ENCODE assay signal across 20 cellular contexts in genomic region chr3:127110982-127111693, GRCh38.
"Had no signal": no experiment of that assay in that cellular context is flagged by ENCODE, and none has a peak within 500 bp of the region (broad histone marks: within the 10 kb centered on the region; RNA-seq: fewer than 3 reads in every experiment).

No MANE protein-coding gene starts in this region.

- H3K4me1 ChIP-seq: heart left ventricle, psoas muscle, right lobe of liver, testis, tibial nerve, upper lobe of right lung, vagina had no signal

- H3K4me3 Mint-ChIP-seq: naive thymus-derived CD8-positive, alpha-beta T cell; stimulated activated effector memory CD8-positive, alpha-beta T cell treated with anti-CD3 and anti-CD28 coated beads, Interleukin-12 subunit alpha, Interleukin-12 subunit beta, amount 100 ng/mL, for 72 hours had no signal

- H3K9me3 ChIP-seq: neutrophil, testis had no signal

- H3K36me3 ChIP-seq: heart left ventricle, neutrophil, right lobe of liver, tibial nerve, upper lobe of right lung had no signal

- H3K27me3 ChIP-seq: heart left ventricle, neutrophil, right lobe of liver, testis, tibial nerve, upper lobe of right lung, vagina had no signal

- H3K36me3 Mint-ChIP-seq: stimulated activated effector memory CD8-positive, alpha-beta T cell treated with anti-CD3 and anti-CD28 coated beads, Interleukin-12 subunit alpha, Interleukin-12 subunit beta, amount 100 ng/mL, for 72 hours had no signal

- H3K4me1 Mint-ChIP-seq: naive thymus-derived CD8-positive, alpha-beta T cell; stimulated activated effector memory CD8-positive, alpha-beta T cell treated with anti-CD3 and anti-CD28 coated beads, Interleukin-12 subunit alpha, Interleukin-12 subunit beta, amount 100 ng/mL, for 72 hours had no signal

- H3K4me3 ChIP-seq: coronary artery, heart left ventricle, mucosa of descending colon, psoas muscle, right lobe of liver, testis, tibial nerve, upper lobe of right lung, vagina had no signal

- H3K27ac ChIP-seq: coronary artery, heart left ventricle, neutrophil, psoas muscle, right lobe of liver, testis, tibial nerve, upper lobe of right lung, vagina had no signal

- DNase-seq: effector CD4-positive, alpha-beta T cell; foreskin melanocyte; heart left ventricle; hypothalamus; kidney glomerular epithelial cell; mucosa of descending colon; naive thymus-derived CD8-positive, alpha-beta T cell; psoas muscle; retina; stimulated activated CD4-positive, alpha-beta T cell treated with anti-CD3 and anti-CD28 coated beads, Interleukin-4, amount 100 ng/mL, for 1 hour; stimulated activated CD8-positive, alpha-beta memory T cell treated with anti-CD3 and anti-CD28 coated beads, Interleukin-4, amount 100 ng/mL, for 48 hours; stimulated activated naive CD8-positive, alpha-beta T cell treated with anti-CD3 and anti-CD28 coated beads, Interleukin-15, Interleukin-2, amounts not matched to agents 100 U/mL and 50 U/mL, for 24 hours; testis; upper lobe of right lung had no signal

- H3K27ac Mint-ChIP-seq: naive thymus-derived CD8-positive, alpha-beta T cell; stimulated activated effector memory CD8-positive, alpha-beta T cell treated with anti-CD3 and anti-CD28 coated beads, Interleukin-12 subunit alpha, Interleukin-12 subunit beta, amount 100 ng/mL, for 72 hours had no signal
